ENCODE assay signal across 13 cellular contexts in the genomic region with DNA sequence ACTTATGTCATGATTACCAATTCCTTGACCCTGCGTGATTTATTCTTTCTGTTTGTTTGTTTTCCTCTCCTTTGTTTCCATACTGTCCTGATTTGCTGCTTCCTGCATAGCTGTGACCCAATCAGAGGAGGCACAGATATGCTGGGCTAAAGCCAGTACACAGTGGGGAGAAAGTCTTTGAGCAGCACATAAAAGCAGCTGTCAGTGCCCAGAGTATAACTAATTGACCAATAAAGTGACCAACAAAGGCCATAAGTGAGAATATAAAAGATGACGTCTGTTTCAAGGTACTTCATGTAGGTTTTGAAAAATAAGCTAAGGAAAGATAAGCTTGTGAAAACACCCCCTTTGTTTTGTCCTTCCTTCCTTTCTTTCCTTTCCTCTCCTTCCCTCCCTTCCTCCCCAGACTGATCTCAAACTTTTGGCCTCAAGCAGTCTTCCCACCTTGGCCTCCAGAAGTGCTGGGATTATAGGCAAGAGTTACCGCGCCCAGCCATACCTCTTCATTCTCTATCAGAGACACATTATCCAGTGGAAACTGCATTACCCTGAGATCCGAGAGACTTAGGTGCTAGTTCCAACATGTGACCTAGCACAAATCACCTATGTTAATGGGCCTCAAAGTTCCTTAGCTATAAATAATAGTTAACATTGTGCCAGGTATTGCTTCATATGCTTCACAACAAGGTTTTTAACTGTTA. TPM values are rescaled to one million over a fixed set of nuclear protein-coding genes. Genes with fewer than 3 reads are reported as not detected.
DNase-seq lines count a peak whose midpoint lies in the region; ATAC-seq and TF ChIP-seq lines count a peak whose summit lies in the region.
"Had no signal": no experiment of that assay in that cellular context is flagged by ENCODE, and none has a peak within 500 bp of the region (broad histone marks: within the 10 kb centered on the region; RNA-seq: fewer than 3 reads in every experiment).

No MANE protein-coding gene starts in this region.

- H2AK5ac ChIP-seq in mesenchymal stem cell (ENCODE audit: low read length, severe bottlenecking) = no peak overlapping the region

- H3K36me3 Mint-ChIP-seq in CD4-positive, CD25-positive, alpha-beta regulatory T cell = peaks cover 37% of the 10 kb centered on the region
- H3K36me3 Mint-ChIP-seq: activated naive CD4-positive, alpha-beta T cell treated with anti-CD3 and anti-CD28 coated beads, Interleukin-2, amount 50 U/mL, for 72 hours had no signal

- no peak overlapping the region for H3K4me3 ChIP-seq in CD4-positive, CD25-positive, alpha-beta regulatory T cell (ENCODE audit: low read depth, low read length)
- H3K4me3 ChIP-seq in mesenchymal stem cell (ENCODE audit: insufficient read depth in 1 of 2, low read depth in 1 of 2, low read length in 2 of 2) = no peak overlapping the region

- no peak overlapping the region for H3K14ac ChIP-seq in mesenchymal stem cell (ENCODE audit: low read length in 2 of 2)

- no peak overlapping the region for H2BK12ac ChIP-seq in mesenchymal stem cell (ENCODE audit: low read length in 2 of 2)

- no peaks in the 10 kb centered on the region for H3K4me1 ChIP-seq in CD4-positive, CD25-positive, alpha-beta regulatory T cell (ENCODE audit: control insufficient read depth, insufficient read depth, low read length, poor library complexity, severe bottlenecking)
- H3K4me1 ChIP-seq in mesenchymal stem cell (ENCODE audit: control insufficient read depth, insufficient read depth, low read depth, low read length) = no peaks in the 10 kb centered on the region

- no peaks in the 10 kb centered on the region for H3K9me3 ChIP-seq in CD4-positive, CD25-positive, alpha-beta regulatory T cell (ENCODE audit: control insufficient read depth in 2 of 2, low read length in 2 of 2)
- H3K9me3 ChIP-seq in mesenchymal stem cell (ENCODE audit: control insufficient read depth, low read length) = no peaks in the 10 kb centered on the region

- no peak overlapping the region for H3K4me2 ChIP-seq in mesenchymal stem cell (ENCODE audit: low read length, poor library complexity, severe bottlenecking)

- peaks cover 0 to 4% (median 0%) of the 10 kb centered on the region in 4 donors for H3K4me1 Mint-ChIP-seq in CD4-positive, CD25-positive, alpha-beta regulatory T cell

- no peak overlapping the region for H3K23ac ChIP-seq in mesenchymal stem cell (ENCODE audit: low read length in 2 of 2)

- DNase-seq in CD4-positive, CD25-positive, alpha-beta regulatory T cell = no peak
- DNase-seq in LHCN-M2 (ENCODE audit: low read depth) (peak; percentile 34), brain pericyte (ENCODE audit: low read depth, low spot score) (peak; percentile 5), mesenchymal stem cell (peak; percentile 13), KBM-7 (no peak), GM20000 (ENCODE audit: low spot score) (no peak), DMS153 (lab: John Stamatoyannopoulos, UW) (no peak)
- DNase-seq: cortex of kidney, DMS79, MV-4-11 had no signal

- no peak for TF ChIP-seq CTCF in GM20000 (IDR thresholded peaks at IDR 0.05; ENCODE audit: extremely low read depth, missing control alignments)

- no peak overlapping the region for H2BK15ac ChIP-seq in mesenchymal stem cell (ENCODE audit: low read depth, poor library complexity, severe bottlenecking)

- in situ Hi-C loops in KBM-7 (cut with MboI; ENCODE audit: low pct_unique_long_range_greater_than_20kb, low sequenced_read_pairs) = no loop called here

- no peaks in the 10 kb centered on the region for H3K9me3 Mint-ChIP-seq in CD4-positive, CD25-positive, alpha-beta regulatory T cell
- H3K9me3 Mint-ChIP-seq: activated naive CD4-positive, alpha-beta T cell treated with anti-CD3 and anti-CD28 coated beads, Interleukin-2, amount 50 U/mL, for 72 hours; mesothelial cell of epicardium had no signal

- peak overlapping the region in 2 of 3 donors; percentile 21 to 28 for H3K27ac Mint-ChIP-seq in CD4-positive, CD25-positive, alpha-beta regulatory T cell
- H3K27ac Mint-ChIP-seq: activated naive CD4-positive, alpha-beta T cell treated with anti-CD3 and anti-CD28 coated beads, Interleukin-2, amount 50 U/mL, for 72 hours; mesothelial cell of epicardium had no signal

- no peak overlapping the region for H3K18ac ChIP-seq in mesenchymal stem cell (ENCODE audit: low read depth in 1 of 2, low read length in 2 of 2)

- H3K27ac ChIP-seq in CD4-positive, CD25-positive, alpha-beta regulatory T cell (ENCODE audit: insufficient read depth, low read length, poor library complexity, severe bottlenecking) = no peak overlapping the region
- H3K27ac ChIP-seq in mesenchymal stem cell (ENCODE audit: low read length, poor library complexity, severe bottlenecking) = no peak overlapping the region

- no peak overlapping the region for H3K9ac ChIP-seq in mesenchymal stem cell (ENCODE audit: low read length)

- no peak overlapping the region for H3K4ac ChIP-seq in mesenchymal stem cell (ENCODE audit: low read depth in 1 of 2, low read length in 2 of 2)

- no peak overlapping the region for H2BK5ac ChIP-seq in mesenchymal stem cell (ENCODE audit: low read depth, low read length, poor library complexity, severe bottlenecking)

- H2BK120ac ChIP-seq in mesenchymal stem cell (ENCODE audit: low read depth, low read length) = no peak overlapping the region

- no peak overlapping the region for H4K91ac ChIP-seq in mesenchymal stem cell (ENCODE audit: low read length)

- no peak overlapping the region for H3K4me3 Mint-ChIP-seq in CD4-positive, CD25-positive, alpha-beta regulatory T cell
- H3K4me3 Mint-ChIP-seq: mesothelial cell of epicardium had no signal

- no peaks in the 10 kb centered on the region for H3K27me3 ChIP-seq in CD4-positive, CD25-positive, alpha-beta regulatory T cell (ENCODE audit: control insufficient read depth, insufficient read depth, low read length)
- no peaks in the 10 kb centered on the region for H3K27me3 ChIP-seq in mesenchymal stem cell (ENCODE audit: control insufficient read depth in 1 of 2, insufficient read depth in 1 of 2, low read length in 2 of 2)

- no peak for ATAC-seq in CD4-positive, CD25-positive, alpha-beta regulatory T cell (ENCODE audit: low read depth in 2 of 2)
- no peak for ATAC-seq in HG02884 (IDR thresholded peaks at IDR 0.05; ENCODE audit: unreplicated experiment)
- ATAC-seq: activated naive CD4-positive, alpha-beta T cell treated with anti-CD3 and anti-CD28 coated beads, Interleukin-2, amount 50 U/mL, for 72 hours had no signal

- no peak overlapping the region for H4K8ac ChIP-seq in mesenchymal stem cell (ENCODE audit: low read length)

- whole genome bisulfite sequencing in mesenchymal stem cell = 98% methylated on average over 5 of the region's 5 CpGs

- H2AFZ ChIP-seq in mesenchymal stem cell (ENCODE audit: low read depth, low read length) = no peak overlapping the region

- H3K79me1 ChIP-seq in mesenchymal stem cell (replicated peaks; ENCODE audit: low read length, poor library complexity, severe bottlenecking) = peaks cover 3% of the 10 kb centered on the region

- peaks cover 31% of the 10 kb centered on the region for H3K36me3 ChIP-seq in CD4-positive, CD25-positive, alpha-beta regulatory T cell (ENCODE audit: control insufficient read depth, insufficient read depth, low read length)
- H3K36me3 ChIP-seq in mesenchymal stem cell (ENCODE audit: control insufficient read depth in 1 of 2, insufficient read depth in 2 of 2, low read depth in 1 of 2, low read length in 2 of 2) = peaks cover 7 to 60% of the 10 kb centered on the region in 2 experiments

- no peaks in the 10 kb centered on the region for H3K27me3 Mint-ChIP-seq in CD4-positive, CD25-positive, alpha-beta regulatory T cell

RNA-seq across cellular contexts. Expression of gene BCAP29, which starts 17.0 kb away (rescaled TPM):
- total RNA-seq in CD4-positive, CD25-positive, alpha-beta regulatory T cell = 15.5 TPM
- polyA plus RNA-seq in CD4-positive, CD25-positive, alpha-beta regulatory T cell = 10 to 100 TPM; 29.6 to 47.4 (median 35.5) TPM
- 214 and 242 TPM in 2 replicates for total RNA-seq in LHCN-M2 (2014; rRNA removed)
- 49.4 TPM for polyA plus RNA-seq in LHCN-M2 (2012)
- 57.1 TPM for polyA plus RNA-seq in mesenchymal stem cell (2013, experiment 1 of 2)
- 55.8 TPM for polyA plus RNA-seq in mesenchymal stem cell (2013, experiment 2 of 2)

RNA-seq across cellular contexts. Expression of gene DUS4L, which starts 33.3 kb away (rescaled TPM):
- 6.9 TPM for total RNA-seq in CD4-positive, CD25-positive, alpha-beta regulatory T cell
- 1 to 10 TPM; 4.4 to 5.0 (median 4.7) TPM for polyA plus RNA-seq in CD4-positive, CD25-positive, alpha-beta regulatory T cell
- 13.9 and 17.8 TPM in 2 replicates for total RNA-seq in LHCN-M2 (2014; rRNA removed)
- polyA plus RNA-seq in LHCN-M2 (2012) = 4.5 TPM
- polyA plus RNA-seq in mesenchymal stem cell (2013, experiment 1 of 2) = 4.2 TPM
- polyA plus RNA-seq in mesenchymal stem cell (2013, experiment 2 of 2) = 4.7 TPM

RNA-seq across cellular contexts. Expression of gene COG5, which starts 33.3 kb away (rescaled TPM):
- total RNA-seq in CD4-positive, CD25-positive, alpha-beta regulatory T cell = 68.2 TPM
- polyA plus RNA-seq in CD4-positive, CD25-positive, alpha-beta regulatory T cell = 10 to 100 TPM; 23.2 to 47.9 (median 31.0) TPM
- total RNA-seq in LHCN-M2 (2014; rRNA removed) = 31.1 and 41.0 TPM in 2 replicates
- 14.4 TPM for polyA plus RNA-seq in LHCN-M2 (2012)
- 18.3 TPM for polyA plus RNA-seq in mesenchymal stem cell (2013, experiment 1 of 2)
- 19.7 TPM for polyA plus RNA-seq in mesenchymal stem cell (2013, experiment 2 of 2)

Comparison
In these comparisons a context has a peak if more than half of its experiments do, and no peak if none do; other contexts are left out.
1. DNase-seq: peak in LHCN-M2 (single experiment), brain pericyte (single experiment) and mesenchymal stem cell (single experiment); none in CD4-positive, CD25-positive, alpha-beta regulatory T cell (0 of 3), KBM-7 (single experiment), GM20000 (single experiment) and DMS153 (single experiment).
2. RNA of gene BCAP29, which starts 17.0 kb away (total RNA-seq): 214 to 242 TPM in LHCN-M2; 15.5 TPM in CD4-positive, CD25-positive, alpha-beta regulatory T cell (single experiment); every median in the first group is over 10 times any median in the second.